In the genomic region with DNA sequence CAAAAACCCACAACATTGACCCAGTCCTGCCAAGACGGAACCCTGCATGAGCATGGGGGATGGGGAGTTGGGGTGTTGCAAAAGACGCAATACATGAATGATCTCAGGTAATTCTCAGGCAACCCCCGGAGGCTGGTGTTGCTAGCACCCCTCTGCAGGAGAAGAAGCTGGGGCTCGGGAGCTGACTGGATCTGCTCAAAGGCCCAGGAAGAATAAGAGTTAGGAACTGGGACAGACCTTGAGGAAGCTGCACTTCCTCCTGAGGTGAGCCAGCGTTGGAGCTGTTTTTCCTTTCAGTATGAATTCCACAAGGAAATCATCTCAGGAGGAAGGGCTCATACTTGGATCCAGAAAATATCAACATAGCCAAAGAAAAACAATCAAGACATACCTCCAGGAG, we compare ENCODE assay signal across 1 cellular context.
TF ChIP-seq lines count a peak whose summit lies in the region.

A gene with protein sequence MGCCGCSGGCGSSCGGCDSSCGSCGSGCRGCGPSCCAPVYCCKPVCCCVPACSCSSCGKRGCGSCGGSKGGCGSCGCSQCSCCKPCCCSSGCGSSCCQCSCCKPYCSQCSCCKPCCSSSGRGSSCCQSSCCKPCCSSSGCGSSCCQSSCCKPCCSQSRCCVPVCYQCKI (plus strand): TSS at position 301 of the 400 bp plus-strand sequence. CDS start 238 bp downstream, outside the sequence.

TF ChIP-seq in HepG2, 621 proteins besides CTCF, POLR2A, EP300 and RAD21:
- TF ChIP-seq ZNF564 (CRISPR knock-in tag; IDR thresholded peaks at IDR 0.05) = no peak
- no peak for TF ChIP-seq HOXA5 (CRISPR knock-in tag; IDR thresholded peaks at IDR 0.05)
- TF ChIP-seq BRCA1 (CRISPR knock-in tag; IDR thresholded peaks at IDR 0.05) = no peak
- no peak for TF ChIP-seq TAF1 (CRISPR knock-in tag; IDR thresholded peaks at IDR 0.05)
- TF ChIP-seq ZNF616 (CRISPR knock-in tag; IDR thresholded peaks at IDR 0.05; ENCODE audit: low read depth) = no peak
- TF ChIP-seq ZNF225 (CRISPR knock-in tag; IDR thresholded peaks at IDR 0.05) = no peak
- no peak for TF ChIP-seq PRPF4 (IDR thresholded peaks at IDR 0.05; ENCODE audit: low read depth, low read length, poor library complexity, severe bottlenecking)
- no peak for TF ChIP-seq REXO4 (CRISPR knock-in tag; IDR thresholded peaks at IDR 0.05; ENCODE audit: borderline replicate concordance)
- no peak for TF ChIP-seq ZC3H4 (CRISPR knock-in tag; IDR thresholded peaks at IDR 0.05; ENCODE audit: borderline replicate concordance)
- no peak for TF ChIP-seq HNRNPUL1 (IDR thresholded peaks at IDR 0.05; ENCODE audit: low read depth, low read length)
- no peak for TF ChIP-seq ZNF567 (CRISPR knock-in tag; IDR thresholded peaks at IDR 0.05; ENCODE audit: borderline replicate concordance)
- no peak for TF ChIP-seq ZBTB37 (CRISPR knock-in tag; IDR thresholded peaks at IDR 0.05)
- TF ChIP-seq ELF4 (CRISPR knock-in tag; IDR thresholded peaks at IDR 0.05; ENCODE audit: borderline replicate concordance) = no peak
